Comparison of ENCODE assay signal across 8 cellular contexts in the genomic region with DNA sequence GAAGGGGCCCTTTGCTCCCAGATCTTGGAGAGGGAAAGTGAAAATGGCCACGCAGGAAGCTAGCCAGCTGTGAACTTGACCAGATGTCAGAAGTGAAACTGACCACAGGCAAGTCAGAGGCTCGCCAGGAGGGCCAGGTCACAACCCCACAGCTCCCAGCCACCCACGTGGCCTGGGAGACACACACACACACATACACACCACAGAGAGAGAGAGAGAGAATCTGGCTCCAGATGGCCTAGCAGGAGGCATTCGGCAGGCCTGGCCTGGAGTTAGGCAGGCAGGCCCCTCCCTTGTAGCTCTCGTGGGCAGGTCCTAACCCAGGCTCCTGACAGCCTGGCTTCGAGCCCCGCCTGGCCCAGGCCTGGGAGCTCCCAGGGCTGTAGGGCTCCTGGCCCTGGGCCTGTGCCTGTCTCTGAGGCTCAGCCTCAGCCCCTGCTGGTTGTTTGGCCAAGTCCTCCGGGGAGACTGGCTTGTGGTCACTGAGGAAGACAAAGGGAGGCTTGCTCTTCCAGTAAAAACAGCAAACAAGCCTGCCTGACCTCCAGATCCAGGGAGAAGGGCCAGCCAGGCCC. TPM values are rescaled to one million over a fixed set of nuclear protein-coding genes. Genes with fewer than 3 reads are reported as not detected.
A peak's percentile ranks its signal among the peaks of the same experiment; 100 is the strongest.
DNase-seq lines count a peak whose midpoint lies in the region; ATAC-seq and TF ChIP-seq lines count a peak whose summit lies in the region.

No MANE protein-coding gene starts in this region.

- H3K4me1 ChIP-seq in lung (ENCODE audit: control insufficient read depth in 2 of 2, insufficient read depth in 2 of 2, low read length in 2 of 2) (no peaks in the 10 kb centered on the region), thymus (ENCODE audit: control insufficient read depth, insufficient read depth, low read length) (no peaks in the 10 kb centered on the region)

- H3K27ac ChIP-seq in dorsolateral prefrontal cortex (peak overlapping the region in 57 of 59 donors; percentile 12 to 88 (median 77)), lung (ENCODE audit: low read depth in 1 of 2, low read length in 1 of 2) (peak overlapping the region; percentile 6 to 23), thymus (ENCODE audit: low read depth) (peak overlapping the region; percentile 64)

- ATAC-seq in HG02973 (IDR thresholded peaks at IDR 0.05; ENCODE audit: unreplicated experiment) (peak; percentile 72), lung (ENCODE audit: insufficient read depth, low FRiP score) (peak; percentile 71)

- intact Hi-C loops in dorsolateral prefrontal cortex (cut with DNase I), result no loop called here

- H3K36me3 ChIP-seq in lung (ENCODE audit: control insufficient read depth in 2 of 2, insufficient read depth in 2 of 2, low read length in 2 of 2) (no peaks in the 10 kb centered on the region), thymus (ENCODE audit: control insufficient read depth, insufficient read depth) (no peaks in the 10 kb centered on the region)

- H3K4me3 ChIP-seq in dorsolateral prefrontal cortex (peak overlapping the region in 2 of 59 donors; percentile 4 to 22), lung (no peak overlapping the region), thymus (ENCODE audit: low read length) (no peak overlapping the region)

- 23 to 36% methylated on average over 8 of the region's 8 CpGs for WGBS in lung, 2 donors
- WGBS in thymus, result 51% methylated on average over 8 of the region's 8 CpGs

- H3K9me3 ChIP-seq in lung (ENCODE audit: control insufficient read depth in 2 of 2, insufficient read depth in 1 of 2, low read length in 1 of 2) (no peaks in the 10 kb centered on the region), thymus (ENCODE audit: control insufficient read depth) (no peaks in the 10 kb centered on the region)

- DNase-seq in SIG-M5 treated with dmso at 0.1 percent for 504 hours (lab: John Stamatoyannopoulos, UW; ENCODE audit: unreplicated experiment) (peak; percentile 14), SIG-M5 (lab: John Stamatoyannopoulos, UW) (no peak), NOMO-1 treated with dmso at 0.1 percent for 144 hours (lab: John Stamatoyannopoulos, UW; ENCODE audit: unreplicated experiment) (peak; percentile 53), dorsolateral prefrontal cortex (peak in 9 of 10 donors; percentile 42 to 93 (median 70)), lung (ENCODE audit: low spot score) (peak; percentile 62), T-helper 1 cell (no peak)

- H3K27me3 ChIP-seq in dorsolateral prefrontal cortex, result peaks cover 0 to 4% (median 0%) of the 10 kb centered on the region in 45 donors
- H3K27me3 ChIP-seq in lung (ENCODE audit: control insufficient read depth, insufficient read depth), result no peaks in the 10 kb centered on the region
- H3K27me3 ChIP-seq in thymus (ENCODE audit: control insufficient read depth, insufficient read depth), result no peaks in the 10 kb centered on the region

- TF ChIP-seq CTCF in dorsolateral prefrontal cortex (IDR thresholded peaks at IDR 0.05 in 54 of 56, conservative IDR thresholded peaks at IDR 0.05 in 2 of 56; ENCODE audit: low read depth in 1 of 56, partially characterized antibody in 56 of 56) (peak in 18 of 56 donors; percentile 10 to 34 (median 18)), lung (IDR thresholded peaks at IDR 0.05; ENCODE audit: control extremely low read depth, extremely low read depth) (no peak)

RNA-seq across cellular contexts. Expression of a gene that starts 20.2 kb away (rescaled TPM):
- total RNA-seq in dorsolateral prefrontal cortex (10 to 100 TPM in 16 of 120 experiments, 1 to 10 TPM in 103, under 1 TPM in 1; 0.63 to 36.0 (median 4.1) TPM), lung (1 to 10 TPM; 3.9 to 4.9 TPM)
- polyA plus RNA-seq in lung (1 to 10 TPM; 1.3 to 2.6 TPM), thymus (5.0 TPM)

Comparison
In these comparisons a context has a peak if more than half of its experiments do, and no peak if none do; other contexts are left out.
1. DNase-seq: peak in SIG-M5 treated with dmso at 0.1 percent for 504 hours (single experiment), NOMO-1 treated with dmso at 0.1 percent for 144 hours (single experiment), dorsolateral prefrontal cortex (9 of 10) and lung (single experiment); none in SIG-M5 (single experiment) and T-helper 1 cell (0 of 5).
2. H3K27ac ChIP-seq: peak in every context shown above with its lines; median percentile 77 in dorsolateral prefrontal cortex; 64 in thymus; 14 in lung.